Comparison of ENCODE assay signal across 13 cellular contexts in genomic region chr3:112364291-112364690, GRCh38. TPM values are rescaled to one million over a fixed set of nuclear protein-coding genes. Genes with fewer than 3 reads are reported as not detected.
DNase-seq lines count a peak whose midpoint lies in the region; ATAC-seq and TF ChIP-seq lines count a peak whose summit lies in the region.
"Had no signal": no experiment of that assay in that cellular context is flagged by ENCODE, and none has a peak within 500 bp of the region (broad histone marks: within the 10 kb centered on the region; RNA-seq: fewer than 3 reads in every experiment).

No MANE protein-coding gene starts in this region.

- no peak overlapping the region for H3K4me3 ChIP-seq in mammary epithelial cell (replicated peaks in 1 of 3; ENCODE audit: insufficient read depth in 1 of 3, low read depth in 2 of 3, low read length in 3 of 3)
- no peak overlapping the region for H3K4me3 ChIP-seq in breast epithelium
- no peak overlapping the region for H3K4me3 ChIP-seq in tibial artery
- H3K4me3 ChIP-seq in suprapubic skin, result no peak overlapping the region
- H3K4me3 ChIP-seq: dorsolateral prefrontal cortex, SJCRH30 had no signal

- POLR2A ChIA-PET in WTC11 (lab: Charles Lee), result interaction anchor here (1.7 kb wide), 1 partner anchor 53 kb away, joined by 4 read pairs; no protein-coding TSS in a partner anchor

- H3K4me1 ChIP-seq in mammary epithelial cell (ENCODE audit: insufficient read depth, low read length) (peaks cover 27% of the 10 kb centered on the region), breast epithelium (no peaks in the 10 kb centered on the region), tibial artery (peaks cover 0 to 67% (median 16%) of the 10 kb centered on the region in 4 donors), suprapubic skin (no peaks in the 10 kb centered on the region)
- H3K4me1 ChIP-seq: BE2C, SJCRH30 had no signal

- no peak for TF ChIP-seq EP300 in suprapubic skin (IDR thresholded peaks at IDR 0.05)

- no peaks in the 10 kb centered on the region for H4K20me1 ChIP-seq in mammary epithelial cell (ENCODE audit: insufficient read depth, low read length)

- peak overlapping the region; percentile 40 for H2AFZ ChIP-seq in mammary epithelial cell (ENCODE audit: low read depth, low read length)

- H3K27ac Mint-ChIP-seq in WTC11, result peak overlapping the region; percentile 74

- no peak for TF ChIP-seq POLR2A in breast epithelium (IDR thresholded peaks at IDR 0.05)
- no peak for TF ChIP-seq POLR2A in erythroblast (IDR thresholded peaks at IDR 0.05; ENCODE audit: low read length)
- no peak for TF ChIP-seq POLR2A in suprapubic skin (IDR thresholded peaks at IDR 0.05)

- H3K9me3 Mint-ChIP-seq in WTC11, result no peaks in the 10 kb centered on the region

- H3K9me3 ChIP-seq in mammary epithelial cell (replicated peaks; ENCODE audit: insufficient read depth, low read length), result no peaks in the 10 kb centered on the region
- H3K9me3 ChIP-seq in breast epithelium, result no peaks in the 10 kb centered on the region
- H3K9me3 ChIP-seq in tibial artery, result no peaks in the 10 kb centered on the region
- no peaks in the 10 kb centered on the region for H3K9me3 ChIP-seq in suprapubic skin
- H3K9me3 ChIP-seq: BE2C, SJCRH30 had no signal

- no peak overlapping the region for H3K4me2 ChIP-seq in mammary epithelial cell (ENCODE audit: insufficient read depth, low read depth, low read length)

- TF ChIP-seq CTCF in mammary epithelial cell (conservative IDR thresholded peaks at IDR 0.05 in 1 of 2, IDR thresholded peaks at IDR 0.05 in 1 of 2; ENCODE audit: extremely low read depth in 1 of 2, insufficient read depth in 1 of 2, low read depth in 1 of 2, low read length in 2 of 2) (no peak), breast epithelium (IDR thresholded peaks at IDR 0.05) (no peak), WTC11 (IDR thresholded peaks at IDR 0.05) (no peak), tibial artery (IDR thresholded peaks at IDR 0.05) (no peak), suprapubic skin (IDR thresholded peaks at IDR 0.05) (no peak)

- intact Hi-C loops in mammary epithelial cell (cut with micrococcal nuclease) (no loop called here), breast epithelium (cut with DNase I; ENCODE audit: low total_unique reads) (no loop called here), tibial artery (cut with DNase I; ENCODE audit: low total_unique reads) (no loop called here)

- H3K4me1 Mint-ChIP-seq in WTC11, result peaks cover 25% of the 10 kb centered on the region

- CTCF ChIA-PET in mammary epithelial cell (lab: Charles Lee; ENCODE audit: low non-redundant PET) (interaction anchor here (0.7 kb wide), 1 partner anchor 73 kb away, joined by 4 read pairs; no protein-coding TSS in a partner anchor), WTC11 (lab: Charles Lee) (no interaction called here)

- DNase-seq in mammary epithelial cell, result no peak
- no peak for DNase-seq in breast epithelium (ENCODE audit: low spot score in 2 of 2)
- DNase-seq in WTC11 (ENCODE audit: low spot score), result no peak
- no peak for DNase-seq in tibial artery
- no peak for DNase-seq in erythroblast (lab: John Stamatoyannopoulos, UW)
- DNase-seq in suprapubic skin (ENCODE audit: low spot score in 2 of 2), result no peak
- no peak for DNase-seq in hypothalamus (lab: John Stamatoyannopoulos, UW)
- DNase-seq: activated CD8-positive, alpha-beta memory T cell treated with anti-CD3 and anti-CD28 coated beads, Interleukin-2, amount 50 U/mL, for 48 hours; BE2C; dorsolateral prefrontal cortex; NCI-H1694; SJCRH30 had no signal

- WGBS in mammary epithelial cell (ENCODE audit: low coverage, missing lambda C conversion rate), result 58% methylated on average over 1 of the region's 1 CpG
- 33% methylated on average over 1 of the region's 1 CpG for WGBS in suprapubic skin

- H3K36me3 ChIP-seq in mammary epithelial cell (ENCODE audit: insufficient read depth, low read length), result no peaks in the 10 kb centered on the region
- no peaks in the 10 kb centered on the region for H3K36me3 ChIP-seq in breast epithelium
- no peaks in the 10 kb centered on the region for H3K36me3 ChIP-seq in tibial artery
- no peaks in the 10 kb centered on the region for H3K36me3 ChIP-seq in suprapubic skin
- H3K36me3 ChIP-seq: BE2C, SJCRH30 had no signal

- dilution Hi-C loops in mammary epithelial cell (cut with HindIII; ENCODE audit: low sequenced_read_pairs), result no loop called here

- H3K27ac ChIP-seq in mammary epithelial cell (ENCODE audit: insufficient read depth, low read depth, low read length), result peak overlapping the region; percentile 70
- H3K27ac ChIP-seq in breast epithelium, result peak overlapping the region in 1 of 2 donors; percentile 12
- peak overlapping the region; percentile 57 to 69 for H3K27ac ChIP-seq in tibial artery
- no peak overlapping the region for H3K27ac ChIP-seq in suprapubic skin
- H3K27ac ChIP-seq: SJCRH30 had no signal

- no peak overlapping the region for H3K4me3 Mint-ChIP-seq in WTC11

- no peak overlapping the region for H3K9ac ChIP-seq in mammary epithelial cell (ENCODE audit: insufficient read depth, low read length)

- H3K27me3 Mint-ChIP-seq in WTC11 (ENCODE audit: low read depth), result no peaks in the 10 kb centered on the region

- peaks cover 50% of the 10 kb centered on the region for H3K36me3 Mint-ChIP-seq in WTC11

- in situ Hi-C loops in mammary epithelial cell (cut with MboI; ENCODE audit: low sequenced_read_pairs in 2 of 2), result no loop called here

- no peaks in the 10 kb centered on the region for H3K27me3 ChIP-seq in mammary epithelial cell (ENCODE audit: insufficient read depth, low read length)
- no peaks in the 10 kb centered on the region for H3K27me3 ChIP-seq in breast epithelium
- no peaks in the 10 kb centered on the region for H3K27me3 ChIP-seq in tibial artery
- no peaks in the 10 kb centered on the region for H3K27me3 ChIP-seq in suprapubic skin
- H3K27me3 ChIP-seq: BE2C, dorsolateral prefrontal cortex, SJCRH30 had no signal

- BruUV-seq in mammary epithelial cell (replicated peaks; lab: Mats Ljungman, UMichigan), result no TSS peak

- no peaks in the 10 kb centered on the region for H3K79me2 ChIP-seq in mammary epithelial cell (ENCODE audit: insufficient read depth, low read length)

- ATAC-seq in HG02623 (IDR thresholded peaks at IDR 0.05; ENCODE audit: unreplicated experiment) (peak; percentile 62), WTC11 (no peak)

TF ChIP-seq in WTC11, 78 proteins besides CTCF, POLR2A, EP300 and RAD21 (continues in another document):
- TF ChIP-seq FOXP1 (CRISPR knock-in tag; IDR thresholded peaks at IDR 0.05; ENCODE audit: borderline replicate concordance), result no peak
- no peak for TF ChIP-seq MYBL2 (CRISPR knock-in tag; IDR thresholded peaks at IDR 0.05)
- TF ChIP-seq NFATC4 (CRISPR knock-in tag; IDR thresholded peaks at IDR 0.05), result no peak
- no peak for TF ChIP-seq ZNF138 (CRISPR knock-in tag; conservative IDR thresholded peaks at IDR 0.05)
- TF ChIP-seq, protein P1, sequence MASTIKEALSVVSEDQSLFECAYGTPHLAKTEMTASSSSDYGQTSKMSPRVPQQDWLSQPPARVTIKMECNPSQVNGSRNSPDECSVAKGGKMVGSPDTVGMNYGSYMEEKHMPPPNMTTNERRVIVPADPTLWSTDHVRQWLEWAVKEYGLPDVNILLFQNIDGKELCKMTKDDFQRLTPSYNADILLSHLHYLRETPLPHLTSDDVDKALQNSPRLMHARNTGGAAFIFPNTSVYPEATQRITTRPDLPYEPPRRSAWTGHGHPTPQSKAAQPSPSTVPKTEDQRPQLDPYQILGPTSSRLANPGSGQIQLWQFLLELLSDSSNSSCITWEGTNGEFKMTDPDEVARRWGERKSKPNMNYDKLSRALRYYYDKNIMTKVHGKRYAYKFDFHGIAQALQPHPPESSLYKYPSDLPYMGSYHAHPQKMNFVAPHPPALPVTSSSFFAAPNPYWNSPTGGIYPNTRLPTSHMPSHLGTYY (CRISPR knock-in tag; IDR thresholded peaks at IDR 0.05), result no peak
- no peak for TF ChIP-seq TEAD1 (CRISPR knock-in tag; IDR thresholded peaks at IDR 0.05)
- no peak for TF ChIP-seq SOX15 (CRISPR knock-in tag; IDR thresholded peaks at IDR 0.05)
- TF ChIP-seq ZNF219 (CRISPR knock-in tag; IDR thresholded peaks at IDR 0.05; ENCODE audit: borderline replicate concordance), result no peak
- no peak for TF ChIP-seq ZNF671 (CRISPR knock-in tag; IDR thresholded peaks at IDR 0.05)
- no peak for TF ChIP-seq PREB (CRISPR knock-in tag; IDR thresholded peaks at IDR 0.05; ENCODE audit: borderline replicate concordance)
- TF ChIP-seq ZNF396 (CRISPR knock-in tag; IDR thresholded peaks at IDR 0.05; ENCODE audit: borderline replicate concordance), result no peak
- TF ChIP-seq JAZF1 (CRISPR knock-in tag; IDR thresholded peaks at IDR 0.05), result no peak
- TF ChIP-seq, protein P2, sequence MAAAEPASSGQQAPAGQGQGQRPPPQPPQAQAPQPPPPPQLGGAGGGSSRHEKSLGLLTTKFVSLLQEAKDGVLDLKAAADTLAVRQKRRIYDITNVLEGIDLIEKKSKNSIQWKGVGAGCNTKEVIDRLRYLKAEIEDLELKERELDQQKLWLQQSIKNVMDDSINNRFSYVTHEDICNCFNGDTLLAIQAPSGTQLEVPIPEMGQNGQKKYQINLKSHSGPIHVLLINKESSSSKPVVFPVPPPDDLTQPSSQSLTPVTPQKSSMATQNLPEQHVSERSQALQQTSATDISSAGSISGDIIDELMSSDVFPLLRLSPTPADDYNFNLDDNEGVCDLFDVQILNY (CRISPR knock-in tag; IDR thresholded peaks at IDR 0.05), result no peak
- TF ChIP-seq ZNF416 (CRISPR knock-in tag; IDR thresholded peaks at IDR 0.05), result no peak
- TF ChIP-seq, protein P3, sequence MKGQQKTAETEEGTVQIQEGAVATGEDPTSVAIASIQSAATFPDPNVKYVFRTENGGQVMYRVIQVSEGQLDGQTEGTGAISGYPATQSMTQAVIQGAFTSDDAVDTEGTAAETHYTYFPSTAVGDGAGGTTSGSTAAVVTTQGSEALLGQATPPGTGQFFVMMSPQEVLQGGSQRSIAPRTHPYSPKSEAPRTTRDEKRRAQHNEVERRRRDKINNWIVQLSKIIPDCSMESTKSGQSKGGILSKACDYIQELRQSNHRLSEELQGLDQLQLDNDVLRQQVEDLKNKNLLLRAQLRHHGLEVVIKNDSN (CRISPR knock-in tag; IDR thresholded peaks at IDR 0.05), result no peak
- TF ChIP-seq MXD4 (CRISPR knock-in tag; IDR thresholded peaks at IDR 0.05; ENCODE audit: borderline replicate concordance), result no peak

RNA-seq across cellular contexts. Expression of gene CD200, which starts 31.3 kb away (rescaled TPM):
- total RNA-seq in mammary epithelial cell, result 10 to 100 TPM; 13.0 to 23.7 TPM
- 4.2 TPM for polyA plus RNA-seq in mammary epithelial cell
- polyA minus RNA-seq in mammary epithelial cell, result not detected
- 10 to 100 TPM in 2 of 3 donors, 1 to 10 TPM in 1; 4.8 to 20.8 (median 17.0) TPM for total RNA-seq in breast epithelium
- total RNA-seq in WTC11 (2021), result 46.8 to 56.1 TPM (median 54.1 TPM) in 3 replicates
- 1 to 10 TPM; 2.7 to 5.3 (median 3.6) TPM for total RNA-seq in suprapubic skin
- total RNA-seq: SJCRH30 had no signal
